ENCODE assay signal across 8 cellular contexts in genomic region chr2:71067567-71068217, GRCh38. TPM values are rescaled to one million over a fixed set of nuclear protein-coding genes. Genes with fewer than 3 reads are reported as not detected.
DNase-seq lines count a peak whose midpoint lies in the region; ATAC-seq and TF ChIP-seq lines count a peak whose summit lies in the region.

No MANE protein-coding gene starts in this region.

- no peaks in the 10 kb centered on the region for H3K4me1 ChIP-seq in rectal smooth muscle tissue (ENCODE audit: control insufficient read depth, insufficient read depth, low read length)

- H3K9me3 Mint-ChIP-seq in glutamatergic neuron (ENCODE audit: unreplicated experiment) = peaks cover 18% of the 10 kb centered on the region

- H3K9ac ChIP-seq in rectal smooth muscle tissue (ENCODE audit: low read length) = peak overlapping the region; percentile 93

- H3K27ac ChIP-seq in WERI-Rb-1 (peak overlapping the region; percentile 88), rectal smooth muscle tissue (ENCODE audit: low read depth, low read length) (peak overlapping the region; percentile 97)

- peaks cover 18% of the 10 kb centered on the region for H3K4me1 Mint-ChIP-seq in glutamatergic neuron (ENCODE audit: low read depth, unreplicated experiment)

- peak overlapping the region; percentile 97 for H3K4me3 Mint-ChIP-seq in glutamatergic neuron (ENCODE audit: unreplicated experiment)

- H3K36me3 Mint-ChIP-seq in glutamatergic neuron (ENCODE audit: unreplicated experiment) = no peaks in the 10 kb centered on the region

- no peaks in the 10 kb centered on the region for H3K27me3 ChIP-seq in WERI-Rb-1 (ENCODE audit: insufficient read depth, low read depth, severe bottlenecking)
- no peaks in the 10 kb centered on the region for H3K27me3 ChIP-seq in rectal smooth muscle tissue (ENCODE audit: control insufficient read depth, insufficient read depth, low read length)

- DNase-seq in WERI-Rb-1 = peak; percentile 26
- DNase-seq in glutamatergic neuron = no peak
- no peak for DNase-seq in foreskin melanocyte

- TF ChIP-seq CTCF in WERI-Rb-1 (IDR thresholded peaks at IDR 0.05; ENCODE audit: low read depth, low read length) (0 out of 2 replicates have a peak, but pooled peaks have one; percentile 1), glutamatergic neuron (IDR thresholded peaks at IDR 0.05; ENCODE audit: partially characterized antibody, unreplicated experiment) (no peak)

- peaks cover 11% of the 10 kb centered on the region for H3K27me3 Mint-ChIP-seq in glutamatergic neuron (ENCODE audit: unreplicated experiment)

- H3K4me3 ChIP-seq in WERI-Rb-1 (ENCODE audit: low read depth, low read length) (peak overlapping the region; percentile 59), rectal smooth muscle tissue (ENCODE audit: low read length) (peak overlapping the region; percentile 96)

- peak; percentile 3 for ATAC-seq in GM18502 (IDR thresholded peaks at IDR 0.05; ENCODE audit: poor library complexity, unreplicated experiment)
- ATAC-seq in HG02678 (IDR thresholded peaks at IDR 0.05; ENCODE audit: unreplicated experiment) = peak; percentile 1
- ATAC-seq in GM21737 (IDR thresholded peaks at IDR 0.05; ENCODE audit: unreplicated experiment) = no peak
- no peak for ATAC-seq in GM18861 (IDR thresholded peaks at IDR 0.05; ENCODE audit: unreplicated experiment)

- H3K9me3 ChIP-seq in WERI-Rb-1 (ENCODE audit: severe bottlenecking) = no peaks in the 10 kb centered on the region

- peak overlapping the region; percentile 96 for H3K27ac Mint-ChIP-seq in glutamatergic neuron (ENCODE audit: unreplicated experiment)

- peaks cover 21% of the 10 kb centered on the region for H3K36me3 ChIP-seq in WERI-Rb-1
- no peaks in the 10 kb centered on the region for H3K36me3 ChIP-seq in rectal smooth muscle tissue (ENCODE audit: control insufficient read depth, insufficient read depth, low read length)

RNA-seq across cellular contexts. Expression of gene NAGK, which starts 0.8 kb away (rescaled TPM):
- total RNA-seq in glutamatergic neuron (ENCODE audit: unreplicated experiment) = 188 TPM

Comparison
In these comparisons a context has a peak if more than half of its experiments do, and no peak if none do; other contexts are left out.
1. ATAC-seq: peak in GM18502 (single experiment) and HG02678 (single experiment); none in GM21737 (single experiment) and GM18861 (single experiment).